17 cellular contexts compared by ENCODE assay signal in the genomic region with DNA sequence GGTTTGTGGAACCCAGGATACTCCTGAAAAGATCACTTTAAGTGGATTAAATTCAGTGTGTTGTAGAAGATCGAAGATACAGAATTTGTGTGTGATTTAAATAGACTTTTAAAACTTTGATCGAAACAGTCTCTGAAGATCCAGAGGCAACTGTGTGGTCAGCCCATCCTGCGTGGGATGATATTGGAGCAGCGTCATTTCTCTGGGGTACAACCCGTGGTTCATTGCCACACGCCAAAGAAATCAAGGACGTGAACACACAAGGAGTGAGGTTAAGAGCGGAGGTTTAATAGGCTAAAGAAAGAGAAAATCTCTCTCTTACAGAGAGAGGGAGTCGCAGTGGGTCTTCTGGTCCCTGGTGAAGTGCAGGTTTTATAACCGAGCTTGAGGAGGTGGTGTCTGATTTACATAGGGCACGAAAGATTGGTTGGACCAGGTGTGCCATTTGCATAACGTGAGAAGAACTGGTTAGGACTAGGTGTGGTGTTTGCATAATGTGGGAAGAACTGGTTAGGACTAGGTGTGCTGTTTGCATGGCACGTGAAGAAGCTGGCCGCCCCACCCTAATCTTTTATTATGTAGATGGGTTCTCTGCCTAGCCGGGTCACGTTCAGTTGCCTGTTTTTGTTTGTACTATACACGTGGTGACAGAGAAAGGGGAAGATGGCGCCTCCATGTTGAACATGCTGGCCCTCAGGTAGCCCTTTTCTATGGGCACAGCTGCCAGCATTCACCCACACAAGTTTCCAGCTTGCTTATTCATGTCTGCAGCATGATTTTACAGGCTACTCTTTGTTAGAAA.
DNase-seq lines count a peak whose midpoint lies in the region; ATAC-seq, FAIRE-seq and TF ChIP-seq lines count a peak whose summit lies in the region.
"Had no signal": no experiment of that assay in that cellular context is flagged by ENCODE, and none has a peak within 500 bp of the region (broad histone marks: within the 10 kb centered on the region; RNA-seq: fewer than 3 reads in every experiment).

No MANE protein-coding gene starts in this region.

- no peak overlapping the region for H3K18ac ChIP-seq in mesenchymal stem cell (ENCODE audit: low read depth in 1 of 2, low read length in 2 of 2)

- POLR2A ChIA-PET in Caco-2 (lab: Charles Lee): no interaction called here

- DNase-seq in Caco-2 (peak; percentile 59 to 71), LNCaP clone FGC (ENCODE audit: low read depth) (peak; percentile 85), bronchial epithelial cell (ENCODE audit: low read depth) (peak; percentile 78), mesenchymal stem cell (no peak), RKO (ENCODE audit: low spot score) (no peak), putamen (ENCODE audit: low spot score) (no peak)
- DNase-seq: activated CD4-positive, alpha-beta T cell treated with anti-CD3 and anti-CD28 coated beads for 48 hours; activated CD8-positive, alpha-beta memory T cell treated with anti-CD3 and anti-CD28 coated beads, Interleukin-2, amount 50 U/mL, for 48 hours; activated naive CD4-positive, alpha-beta T cell treated with anti-CD3 and anti-CD28 coated beads, Interleukin-2, amount 10 ng/mL, durations not matched to agents 7 days and 5 days; DMS79 treated with DMSO at 0.1 percent for 48 hours; HFFc6; NCI-H1092; NCI-H226 had no signal

- ATAC-seq in HG02571 (IDR thresholded peaks at IDR 0.05; ENCODE audit: unreplicated experiment) (no peak), GM21526 (IDR thresholded peaks at IDR 0.05; ENCODE audit: low FRiP score, unreplicated experiment) (no peak)

- H3K4me1 ChIP-seq in Caco-2 (peaks cover 10% of the 10 kb centered on the region), mesenchymal stem cell (ENCODE audit: control insufficient read depth, insufficient read depth, low read depth, low read length) (no peaks in the 10 kb centered on the region)

- FAIRE-seq in bronchial epithelial cell (lab: Jason Lieb, UNC): peak; percentile 85
- FAIRE-seq: astrocyte had no signal

- no peak overlapping the region for H2AK5ac ChIP-seq in mesenchymal stem cell (ENCODE audit: low read length, severe bottlenecking)

- no peak overlapping the region for H2BK120ac ChIP-seq in mesenchymal stem cell (ENCODE audit: low read depth, low read length)

- 68% methylated on average over 17 of the region's 18 CpGs for WGBS in mesenchymal stem cell

- CTCF ChIA-PET in Caco-2 (lab: Charles Lee): interaction anchor here (1.2 kb wide), 1 partner anchor 45 kb away, joined by 3 read pairs; no protein-coding TSS in a partner anchor

- H3K4me3 Mint-ChIP-seq in Caco-2 (ENCODE audit: unreplicated experiment): no peak overlapping the region
- H3K4me3 Mint-ChIP-seq: activated naive CD4-positive, alpha-beta T cell treated with anti-CD3 and anti-CD28 coated beads, Interleukin-2, amount 10 ng/mL, durations not matched to agents 7 days and 5 days; HFFc6 had no signal

- H3K27me3 Mint-ChIP-seq in Caco-2 (ENCODE audit: insufficient read depth, unreplicated experiment): no peaks in the 10 kb centered on the region

- peaks cover 30% of the 10 kb centered on the region for H3K4me1 Mint-ChIP-seq in Caco-2 (ENCODE audit: low read depth, unreplicated experiment)
- H3K4me1 Mint-ChIP-seq: activated naive CD4-positive, alpha-beta T cell treated with anti-CD3 and anti-CD28 coated beads, Interleukin-2, amount 10 ng/mL, durations not matched to agents 7 days and 5 days had no signal

- no peak overlapping the region for H3K4me2 ChIP-seq in mesenchymal stem cell (ENCODE audit: low read length, poor library complexity, severe bottlenecking)

- no TSS peak for BruUV-seq in Caco-2 (replicated peaks; lab: Mats Ljungman, UMichigan)

- H4K8ac ChIP-seq in mesenchymal stem cell (ENCODE audit: low read length): no peak overlapping the region

- intact Hi-C loops in Caco-2 (cut with micrococcal nuclease; ENCODE audit: unreplicated experiment): loop anchor here (1.0 kb wide), 1 partner anchor 8 kb away; no protein-coding TSS in a partner anchor

- H3K9ac ChIP-seq in mesenchymal stem cell (ENCODE audit: low read length): peak overlapping the region; percentile 38

- H3K27ac ChIP-seq in mesenchymal stem cell (ENCODE audit: low read length, poor library complexity, severe bottlenecking): no peak overlapping the region
- H3K27ac ChIP-seq: SK-N-MC had no signal

- H3K4me3 ChIP-seq in Caco-2 (ENCODE audit: low read depth, low read length) (no peak overlapping the region), LNCaP clone FGC (ENCODE audit: low read depth, low read length) (no peak overlapping the region), bronchial epithelial cell (ENCODE audit: low read depth, low read length) (no peak overlapping the region), mesenchymal stem cell (ENCODE audit: insufficient read depth in 1 of 2, low read depth in 1 of 2, low read length in 2 of 2) (no peak overlapping the region)
- H3K4me3 ChIP-seq: SK-N-MC had no signal

- H3K9me3 ChIP-seq in Caco-2 (peaks cover 8% of the 10 kb centered on the region; the same call in 1 of the 2 replicates), mesenchymal stem cell (ENCODE audit: control insufficient read depth, low read length) (no peaks in the 10 kb centered on the region)

- no peak overlapping the region for H3K14ac ChIP-seq in mesenchymal stem cell (ENCODE audit: low read length in 2 of 2)

- no peaks in the 10 kb centered on the region for H3K27me3 ChIP-seq in Caco-2 (replicated peaks; ENCODE audit: control insufficient read depth, insufficient read depth, low read length)
- no peaks in the 10 kb centered on the region for H3K27me3 ChIP-seq in bronchial epithelial cell (ENCODE audit: control insufficient read depth, insufficient read depth, low read length)
- H3K27me3 ChIP-seq in mesenchymal stem cell (ENCODE audit: control insufficient read depth in 1 of 2, insufficient read depth in 1 of 2, low read length in 2 of 2): no peaks in the 10 kb centered on the region

- H3K4ac ChIP-seq in mesenchymal stem cell (ENCODE audit: low read depth in 1 of 2, low read length in 2 of 2): no peak overlapping the region

- no peaks in the 10 kb centered on the region for H3K9me3 Mint-ChIP-seq in Caco-2 (ENCODE audit: unreplicated experiment)

- H3K36me3 Mint-ChIP-seq in Caco-2 (ENCODE audit: insufficient read depth, unreplicated experiment): no peaks in the 10 kb centered on the region
- H3K36me3 Mint-ChIP-seq: activated naive CD4-positive, alpha-beta T cell treated with anti-CD3 and anti-CD28 coated beads, Interleukin-2, amount 10 ng/mL, durations not matched to agents 7 days and 5 days had no signal

- no peak overlapping the region for H2BK5ac ChIP-seq in mesenchymal stem cell (ENCODE audit: low read depth, low read length, poor library complexity, severe bottlenecking)

- H2AFZ ChIP-seq in mesenchymal stem cell (ENCODE audit: low read depth, low read length): no peak overlapping the region

- H4K91ac ChIP-seq in mesenchymal stem cell (ENCODE audit: low read length): no peak overlapping the region

- no peak overlapping the region for H3K23ac ChIP-seq in mesenchymal stem cell (ENCODE audit: low read length in 2 of 2)

- H2BK15ac ChIP-seq in mesenchymal stem cell (ENCODE audit: low read depth, poor library complexity, severe bottlenecking): no peak overlapping the region

- TF ChIP-seq CTCF in Caco-2 (IDR thresholded peaks at IDR 0.05; ENCODE audit: insufficient read depth in 1 of 2, low read depth in 1 of 2, low read length in 1 of 2, severe bottlenecking in 1 of 2, unreplicated experiment in 1 of 2): no peak
- TF ChIP-seq CTCF in LNCaP clone FGC (IDR thresholded peaks at IDR 0.05; ENCODE audit: control insufficient read depth, extremely low read depth, insufficient read depth): no peak
- TF ChIP-seq CTCF in bronchial epithelial cell (IDR thresholded peaks at IDR 0.05; ENCODE audit: insufficient read depth, low read length, severe bottlenecking): no peak

- no peak overlapping the region for H2BK12ac ChIP-seq in mesenchymal stem cell (ENCODE audit: low read length in 2 of 2)

- H3K79me1 ChIP-seq in mesenchymal stem cell (replicated peaks; ENCODE audit: low read length, poor library complexity, severe bottlenecking): no peaks in the 10 kb centered on the region

- H3K36me3 ChIP-seq in Caco-2 (ENCODE audit: control insufficient read depth, insufficient read depth, low read length) (no peaks in the 10 kb centered on the region), bronchial epithelial cell (ENCODE audit: control insufficient read depth, insufficient read depth, low read length) (no peaks in the 10 kb centered on the region), mesenchymal stem cell (ENCODE audit: control insufficient read depth in 1 of 2, insufficient read depth in 2 of 2, low read depth in 1 of 2, low read length in 2 of 2) (no peaks in the 10 kb centered on the region)

- peak overlapping the region; percentile 11 for H3K27ac Mint-ChIP-seq in Caco-2 (ENCODE audit: unreplicated experiment)
- H3K27ac Mint-ChIP-seq: activated naive CD4-positive, alpha-beta T cell treated with anti-CD3 and anti-CD28 coated beads, Interleukin-2, amount 10 ng/mL, durations not matched to agents 7 days and 5 days; HFFc6 had no signal

Comparison
In these comparisons a context has a peak if more than half of its experiments do, and no peak if none do; other contexts are left out.
1. DNase-seq: peak in Caco-2 (2 of 2), LNCaP clone FGC (single experiment) and bronchial epithelial cell (single experiment); none in mesenchymal stem cell (single experiment), RKO (single experiment) and putamen (single experiment).